Comparison of ENCODE assay signal across 8 cellular contexts in the genomic region with DNA sequence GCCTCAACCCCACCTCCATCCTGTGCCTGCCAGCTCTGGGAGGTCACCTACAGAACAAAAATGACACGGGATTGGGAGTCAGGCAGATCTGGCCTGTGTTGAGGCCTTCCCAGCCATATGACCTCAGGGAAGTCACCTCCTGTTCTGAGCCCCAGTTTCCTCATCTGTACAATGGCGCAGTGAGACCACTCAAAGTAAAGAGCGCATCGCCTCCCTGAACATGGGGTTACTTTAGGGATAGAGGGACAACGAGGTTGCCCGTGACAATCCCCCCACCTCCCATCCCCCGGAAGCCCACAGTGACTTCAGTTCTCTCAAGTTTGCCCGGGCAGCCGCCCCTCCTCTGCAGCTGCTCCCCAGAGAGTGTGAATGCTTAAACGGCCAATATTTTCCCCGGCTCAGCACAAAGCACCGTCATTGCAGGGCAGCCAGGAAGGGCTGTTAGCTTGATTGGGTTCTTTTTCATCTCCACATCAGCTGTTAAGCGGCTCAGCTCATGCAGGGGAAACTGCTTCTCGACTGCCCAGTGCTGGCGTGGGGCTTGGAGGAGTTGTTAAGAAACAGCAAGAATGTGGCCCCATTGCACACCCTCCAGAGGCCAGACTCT.
DNase-seq lines count a peak whose midpoint lies in the region; ATAC-seq and TF ChIP-seq lines count a peak whose summit lies in the region.

No MANE protein-coding gene starts in this region.

- H3K4me1 ChIP-seq in adrenal gland (replicated peaks in 1 of 2): peaks cover 18 to 44% of the 10 kb centered on the region in 2 donors
- peaks cover 0 to 34% (median 28%) of the 10 kb centered on the region in 4 donors for H3K4me1 ChIP-seq in tibial artery

- peaks cover 19% of the 10 kb centered on the region for H3K4me1 Mint-ChIP-seq in activated T-cell treated with anti-CD3 and anti-CD28 coated beads, Interleukin-2, amount 50 U/mL, for 4 hours (ENCODE audit: low read depth)

- H3K27ac ChIP-seq in adrenal gland (peak overlapping the region in 3 of 5 donors; percentile 15 to 68 (median 57)), tibial artery (peak overlapping the region; percentile 5 to 38)

- intact Hi-C loops in adrenal gland (cut with DNase I): loop anchor here (10.0 kb wide), 3 partner anchors 57 to 123 kb away; a partner anchor contains a TSS
- intact Hi-C loops in tibial artery (cut with DNase I; ENCODE audit: low total_unique reads): no loop called here

- no peak for TF ChIP-seq CTCF in adrenal gland (IDR thresholded peaks at IDR 0.05)
- TF ChIP-seq CTCF in tibial artery (IDR thresholded peaks at IDR 0.05): no peak
- TF ChIP-seq CTCF in omental fat pad (IDR thresholded peaks at IDR 0.05): no peak

- H3K4me3 ChIP-seq in adrenal gland (no peak overlapping the region), tibial artery (no peak overlapping the region)

- H3K27me3 ChIP-seq in adrenal gland (no peaks in the 10 kb centered on the region), tibial artery (no peaks in the 10 kb centered on the region)

- H3K9me3 Mint-ChIP-seq in activated T-cell treated with anti-CD3 and anti-CD28 coated beads, Interleukin-2, amount 50 U/mL, for 4 hours: no peaks in the 10 kb centered on the region

- H3K9me3 ChIP-seq in adrenal gland (replicated peaks in 1 of 3) (peaks cover 0 to 8% (median 0%) of the 10 kb centered on the region in 3 donors), tibial artery (peaks cover 0 to 12% (median 7%) of the 10 kb centered on the region in 3 donors)

- peak overlapping the region; percentile 41 for H3K4me3 Mint-ChIP-seq in activated T-cell treated with anti-CD3 and anti-CD28 coated beads, Interleukin-2, amount 50 U/mL, for 4 hours

- 40 to 56% (median 50%) methylated on average over 14 to 15 of the region's 15 CpGs for WGBS in adrenal gland, 4 donors

- no peaks in the 10 kb centered on the region for H3K27me3 Mint-ChIP-seq in activated T-cell treated with anti-CD3 and anti-CD28 coated beads, Interleukin-2, amount 50 U/mL, for 4 hours (ENCODE audit: low read depth)

- no peak for TF ChIP-seq POLR2A in adrenal gland (IDR thresholded peaks at IDR 0.05)

- H3K36me3 ChIP-seq in adrenal gland (replicated peaks in 1 of 2) (no peaks in the 10 kb centered on the region), tibial artery (no peaks in the 10 kb centered on the region)

- peak; percentile 21 to 45 for ATAC-seq in activated T-cell treated with anti-CD3 and anti-CD28 coated beads, Interleukin-2, amount 50 U/mL, for 4 hours
- no peak for ATAC-seq in omental fat pad (ENCODE audit: low FRiP score)

- H3K36me3 Mint-ChIP-seq in activated T-cell treated with anti-CD3 and anti-CD28 coated beads, Interleukin-2, amount 50 U/mL, for 4 hours (ENCODE audit: insufficient read depth): peaks cover 1% of the 10 kb centered on the region

- no peak for DNase-seq in activated T-cell treated with anti-CD3 and anti-CD28 coated beads, Interleukin-2, amount 50 U/mL, for 4 hours
- DNase-seq in activated T-cell treated with anti-CD3 and anti-CD28 coated beads for 4 hours (no peak), adrenal gland (peak in 1 of 7 donors; percentile 36), lung microvascular endothelial cell (ENCODE audit: low read depth in 2 of 2) (peak; percentile 55 to 60), tibial artery (no peak), SW 1271 (lab: John Stamatoyannopoulos, UW) (no peak), omental fat pad (ENCODE audit: low spot score) (no peak)
- DNase-seq in effector CD4-positive, alpha-beta T cell: no peak

Comparison
In these comparisons a context has a peak if more than half of its experiments do, and no peak if none do; other contexts are left out.
1. DNase-seq: peak in lung microvascular endothelial cell (2 of 2); none in activated T-cell treated with anti-CD3 and anti-CD28 coated beads, Interleukin-2, amount 50 U/mL, for 4 hours (single experiment), activated T-cell treated with anti-CD3 and anti-CD28 coated beads for 4 hours (single experiment), tibial artery (0 of 2), SW 1271 (0 of 2), omental fat pad (single experiment) and effector CD4-positive, alpha-beta T cell (single experiment).